ENCODE assay signal across 23 cellular contexts in genomic region chr5:36713541-36713940, GRCh38.
"Had no signal": no experiment of that assay in that cellular context is flagged by ENCODE, and none has a peak within 500 bp of the region (broad histone marks: within the 10 kb centered on the region; RNA-seq: fewer than 3 reads in every experiment).

No MANE protein-coding gene starts in this region.

- ATAC-seq: effector memory CD8-positive, alpha-beta T cell; gastrocnemius medialis; gastroesophageal sphincter; heart left ventricle; heart right ventricle had no signal

- H3K4me1 ChIP-seq: colonic mucosa, esophagus muscularis mucosa, gastrocnemius medialis, gastroesophageal sphincter had no signal

- H3K27me3 ChIP-seq: colonic mucosa, dorsolateral prefrontal cortex, esophagus muscularis mucosa, esophagus squamous epithelium, gastrocnemius medialis, gastroesophageal sphincter, heart left ventricle, heart right ventricle had no signal

- H3K9me3 ChIP-seq: colonic mucosa, esophagus muscularis mucosa, esophagus squamous epithelium, gastrocnemius medialis, gastroesophageal sphincter, heart left ventricle had no signal

- H3K27ac Mint-ChIP-seq: dendritic cell treated with granulocyte-macrophage colony-stimulating factor and Interleukin-4, amounts not matched to agents 40 ng/mL and 50 ng/mL, for 4 days; effector memory CD8-positive, alpha-beta T cell; endodermal cell had no signal

- H3K36me3 ChIP-seq: colonic mucosa, esophagus muscularis mucosa, esophagus squamous epithelium, gastrocnemius medialis, gastroesophageal sphincter, heart left ventricle, heart right ventricle had no signal

- H3K27ac ChIP-seq: colonic mucosa, coronary artery, dorsolateral prefrontal cortex, epithelial cell of prostate, esophagus muscularis mucosa, foreskin keratinocyte, gastrocnemius medialis, gastroesophageal sphincter, heart left ventricle, heart right ventricle had no signal

- H3K4me1 Mint-ChIP-seq: endodermal cell had no signal

- H3K4me3 Mint-ChIP-seq: dendritic cell treated with granulocyte-macrophage colony-stimulating factor and Interleukin-4, amounts not matched to agents 40 ng/mL and 50 ng/mL, for 4 days; effector memory CD8-positive, alpha-beta T cell; endodermal cell had no signal

- H3K4me3 ChIP-seq: colonic mucosa, coronary artery, dorsolateral prefrontal cortex, esophagus muscularis mucosa, gastrocnemius medialis, gastroesophageal sphincter, heart left ventricle, heart right ventricle had no signal

- H3K27me3 Mint-ChIP-seq: dendritic cell treated with granulocyte-macrophage colony-stimulating factor and Interleukin-4, amounts not matched to agents 40 ng/mL and 50 ng/mL, for 4 days had no signal

- H3K9me3 Mint-ChIP-seq: dendritic cell treated with granulocyte-macrophage colony-stimulating factor and Interleukin-4, amounts not matched to agents 40 ng/mL and 50 ng/mL, for 4 days; effector memory CD8-positive, alpha-beta T cell; endodermal cell had no signal

- DNase-seq: colonic mucosa; cortex of kidney; dermis blood vessel endothelial cell; dorsolateral prefrontal cortex; effector CD4-positive, alpha-beta T cell; effector CD8-positive, alpha-beta T cell; effector memory CD4-positive, alpha-beta T cell; effector memory CD8-positive, alpha-beta T cell; endodermal cell; erythroblast; esophagus squamous epithelium; foreskin fibroblast; gastrocnemius medialis; glutamatergic neuron; head of caudate nucleus; heart left ventricle; heart right ventricle had no signal
